ENCODE assay signal across 9 cellular contexts in the genomic region with DNA sequence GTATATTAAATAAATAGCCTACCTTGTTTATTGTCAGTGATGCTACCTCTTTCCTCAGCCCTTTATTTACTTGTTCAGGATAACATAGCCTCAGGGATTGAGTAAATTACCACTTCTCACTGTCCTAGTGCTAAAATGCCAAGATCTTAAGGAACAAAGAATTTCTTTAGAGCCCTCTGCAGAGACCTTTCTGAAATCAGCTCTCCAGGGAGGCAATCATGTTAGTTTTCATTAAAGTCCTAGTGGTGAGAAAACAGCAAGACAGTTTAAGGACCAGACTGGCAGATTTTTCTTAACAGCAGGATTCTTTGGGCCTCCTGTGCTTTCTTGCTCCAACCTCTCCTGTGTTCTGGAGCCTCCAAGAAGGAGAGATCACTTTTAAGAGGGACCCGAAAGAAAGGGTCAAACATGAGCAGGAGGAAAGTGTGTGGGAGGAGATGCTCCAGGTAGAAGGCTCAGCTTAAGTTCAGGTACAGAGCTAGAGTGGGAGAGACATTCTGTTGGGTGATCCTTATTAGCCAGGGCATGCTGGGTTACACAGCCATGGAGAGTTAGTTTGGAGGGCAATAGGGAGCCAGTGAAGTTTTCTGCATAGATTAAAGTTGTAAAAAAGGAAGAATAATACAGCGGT. TPM values are rescaled to one million over a fixed set of nuclear protein-coding genes. Genes with fewer than 3 reads are reported as not detected.
DNase-seq lines count a peak whose midpoint lies in the region; ATAC-seq and TF ChIP-seq lines count a peak whose summit lies in the region.
"Had no signal": no experiment of that assay in that cellular context is flagged by ENCODE, and none has a peak within 500 bp of the region (broad histone marks: within the 10 kb centered on the region; RNA-seq: fewer than 3 reads in every experiment).

No MANE protein-coding gene starts in this region.

- 70 to 75% methylated on average over 2 of the region's 2 CpGs for WGBS in tibial nerve, 2 donors

- H3K27ac ChIP-seq in cardiac muscle cell = no peak overlapping the region
- H3K27ac ChIP-seq in tibial nerve = peak overlapping the region in 3 of 4 donors; percentile 17 to 93 (median 90)

- TF ChIP-seq CTCF in cardiac muscle cell (IDR thresholded peaks at IDR 0.05; ENCODE audit: low read depth, low read length) (peak; percentile 27), tibial nerve (IDR thresholded peaks at IDR 0.05) (peak in 3 of 5 experiments; percentile 7 to 36 (median 23)), CD14-positive monocyte (IDR thresholded peaks at IDR 0.05) (no peak)

- no peaks in the 10 kb centered on the region for H3K4me1 ChIP-seq in cardiac muscle cell (ENCODE audit: low read depth)
- peaks cover 0 to 62% (median 22%) of the 10 kb centered on the region in 4 donors for H3K4me1 ChIP-seq in tibial nerve

- H3K27me3 ChIP-seq in cardiac muscle cell = peaks cover 5% of the 10 kb centered on the region
- H3K27me3 ChIP-seq in tibial nerve = no peaks in the 10 kb centered on the region

- H3K9me3 Mint-ChIP-seq in CD14-positive monocyte = peaks cover 0 to 11% (median 3%) of the 10 kb centered on the region in 7 donors

- DNase-seq in cardiac muscle cell (ENCODE audit: low read depth in 1 of 2, low spot score in 1 of 2) (peak in 1 of 2 donors; percentile 45), cardiac septum (ENCODE audit: low spot score) (no peak), glomerular visceral epithelial cell (ENCODE audit: extremely low spot score) (peak; percentile 29), tibial nerve (ENCODE audit: low spot score in 2 of 2) (no peak), CD14-positive monocyte (ENCODE audit: low spot score) (no peak)
- DNase-seq: COR-L47 had no signal

- peak overlapping the region in 1 of 2 donors; percentile 79 for H3K4me3 Mint-ChIP-seq in CD14-positive monocyte

- no peak for TF ChIP-seq EP300 in tibial nerve (IDR thresholded peaks at IDR 0.05)

- H3K4me1 Mint-ChIP-seq in CD14-positive monocyte = peaks cover 3% of the 10 kb centered on the region

- peaks cover 51 to 56% (median 53%) of the 10 kb centered on the region in 3 donors for H3K27me3 Mint-ChIP-seq in CD14-positive monocyte (ENCODE audit: low read depth in 3 of 3)

- no peaks in the 10 kb centered on the region for H3K36me3 ChIP-seq in cardiac muscle cell
- no peaks in the 10 kb centered on the region for H3K36me3 ChIP-seq in tibial nerve

- TF ChIP-seq POLR2A in tibial nerve (IDR thresholded peaks at IDR 0.05) (no peak), GM18505 (IDR thresholded peaks at IDR 0.05; ENCODE audit: borderline replicate concordance, extremely low read depth, insufficient read depth, insufficient read length) (no peak)

- peak; percentile 42 for ATAC-seq in SK-N-SH treated with all-trans-retinoic acid at 6 μM for 48 hours
- ATAC-seq in HG03095 (IDR thresholded peaks at IDR 0.05; ENCODE audit: unreplicated experiment) = no peak
- ATAC-seq in GM18505 (IDR thresholded peaks at IDR 0.05; ENCODE audit: unreplicated experiment) = no peak

- H3K4me3 ChIP-seq in cardiac muscle cell (no peak overlapping the region), tibial nerve (no peak overlapping the region)

- H3K27ac Mint-ChIP-seq in CD14-positive monocyte = no peak overlapping the region

- H3K36me3 Mint-ChIP-seq in CD14-positive monocyte = no peaks in the 10 kb centered on the region

- intact Hi-C loops in cardiac septum (cut with DNase I) (loop anchor here (2.0 to 10.0 kb wide), 2 partner anchors 46 to 282 kb away; no protein-coding TSS in a partner anchor), CD14-positive monocyte (cut with micrococcal nuclease) (no loop called here)

- H3K9me3 ChIP-seq in cardiac muscle cell (ENCODE audit: low read depth) (no peaks in the 10 kb centered on the region), tibial nerve (no peaks in the 10 kb centered on the region)

TF ChIP-seq in SK-N-SH treated with all-trans-retinoic acid at 6 μM for 48 hours, 23 proteins besides CTCF, POLR2A, EP300 and RAD21:
- TF ChIP-seq ISL1 (CRISPR knock-in tag; IDR thresholded peaks at IDR 0.05) (no peak), BACH2 (CRISPR knock-in tag; IDR thresholded peaks at IDR 0.05; ENCODE audit: borderline replicate concordance) (no peak), CSDC2 (CRISPR knock-in tag; IDR thresholded peaks at IDR 0.05) (no peak), RARB (CRISPR knock-in tag; IDR thresholded peaks at IDR 0.05) (no peak), ZNF8 (CRISPR knock-in tag; IDR thresholded peaks at IDR 0.05) (no peak), ZFP3 (CRISPR knock-in tag; IDR thresholded peaks at IDR 0.05) (no peak), PPARA (CRISPR knock-in tag; IDR thresholded peaks at IDR 0.05; ENCODE audit: borderline replicate concordance) (no peak), OSR1 (CRISPR knock-in tag; IDR thresholded peaks at IDR 0.05) (no peak), ZC3H10 (CRISPR knock-in tag; IDR thresholded peaks at IDR 0.05) (no peak), GLIS3 (CRISPR knock-in tag; IDR thresholded peaks at IDR 0.05) (no peak), ARNTL (CRISPR knock-in tag; IDR thresholded peaks at IDR 0.05; ENCODE audit: borderline replicate concordance, low read depth) (no peak), ESRRG (CRISPR knock-in tag; IDR thresholded peaks at IDR 0.05) (no peak)
- TF ChIP-seq, protein P1, sequence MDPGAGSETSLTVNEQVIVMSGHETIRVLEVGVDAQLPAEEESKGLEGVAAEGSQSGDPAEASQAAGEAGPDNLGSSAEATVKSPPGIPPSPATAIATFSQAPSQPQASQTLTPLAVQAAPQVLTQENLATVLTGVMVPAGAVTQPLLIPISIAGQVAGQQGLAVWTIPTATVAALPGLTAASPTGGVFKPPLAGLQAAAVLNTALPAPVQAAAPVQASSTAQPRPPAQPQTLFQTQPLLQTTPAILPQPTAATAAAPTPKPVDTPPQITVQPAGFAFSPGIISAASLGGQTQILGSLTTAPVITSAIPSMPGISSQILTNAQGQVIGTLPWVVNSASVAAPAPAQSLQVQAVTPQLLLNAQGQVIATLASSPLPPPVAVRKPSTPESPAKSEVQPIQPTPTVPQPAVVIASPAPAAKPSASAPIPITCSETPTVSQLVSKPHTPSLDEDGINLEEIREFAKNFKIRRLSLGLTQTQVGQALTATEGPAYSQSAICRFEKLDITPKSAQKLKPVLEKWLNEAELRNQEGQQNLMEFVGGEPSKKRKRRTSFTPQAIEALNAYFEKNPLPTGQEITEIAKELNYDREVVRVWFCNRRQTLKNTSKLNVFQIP (CRISPR knock-in tag; IDR thresholded peaks at IDR 0.05; ENCODE audit: borderline replicate concordance, low read depth) = no peak
- TF ChIP-seq, protein P2, sequence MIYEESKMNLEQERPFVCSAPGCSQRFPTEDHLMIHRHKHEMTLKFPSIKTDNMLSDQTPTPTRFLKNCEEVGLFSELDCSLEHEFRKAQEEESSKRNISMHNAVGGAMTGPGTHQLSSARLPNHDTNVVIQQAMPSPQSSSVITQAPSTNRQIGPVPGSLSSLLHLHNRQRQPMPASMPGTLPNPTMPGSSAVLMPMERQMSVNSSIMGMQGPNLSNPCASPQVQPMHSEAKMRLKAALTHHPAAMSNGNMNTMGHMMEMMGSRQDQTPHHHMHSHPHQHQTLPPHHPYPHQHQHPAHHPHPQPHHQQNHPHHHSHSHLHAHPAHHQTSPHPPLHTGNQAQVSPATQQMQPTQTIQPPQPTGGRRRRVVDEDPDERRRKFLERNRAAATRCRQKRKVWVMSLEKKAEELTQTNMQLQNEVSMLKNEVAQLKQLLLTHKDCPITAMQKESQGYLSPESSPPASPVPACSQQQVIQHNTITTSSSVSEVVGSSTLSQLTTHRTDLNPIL (CRISPR knock-in tag; IDR thresholded peaks at IDR 0.05; ENCODE audit: low read depth) = no peak
- TF ChIP-seq, protein P3, sequence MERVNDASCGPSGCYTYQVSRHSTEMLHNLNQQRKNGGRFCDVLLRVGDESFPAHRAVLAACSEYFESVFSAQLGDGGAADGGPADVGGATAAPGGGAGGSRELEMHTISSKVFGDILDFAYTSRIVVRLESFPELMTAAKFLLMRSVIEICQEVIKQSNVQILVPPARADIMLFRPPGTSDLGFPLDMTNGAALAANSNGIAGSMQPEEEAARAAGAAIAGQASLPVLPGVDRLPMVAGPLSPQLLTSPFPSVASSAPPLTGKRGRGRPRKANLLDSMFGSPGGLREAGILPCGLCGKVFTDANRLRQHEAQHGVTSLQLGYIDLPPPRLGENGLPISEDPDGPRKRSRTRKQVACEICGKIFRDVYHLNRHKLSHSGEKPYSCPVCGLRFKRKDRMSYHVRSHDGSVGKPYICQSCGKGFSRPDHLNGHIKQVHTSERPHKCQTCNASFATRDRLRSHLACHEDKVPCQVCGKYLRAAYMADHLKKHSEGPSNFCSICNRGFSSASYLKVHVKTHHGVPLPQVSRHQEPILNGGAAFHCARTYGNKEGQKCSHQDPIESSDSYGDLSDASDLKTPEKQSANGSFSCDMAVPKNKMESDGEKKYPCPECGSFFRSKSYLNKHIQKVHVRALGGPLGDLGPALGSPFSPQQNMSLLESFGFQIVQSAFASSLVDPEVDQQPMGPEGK (CRISPR knock-in tag; IDR thresholded peaks at IDR 0.05; ENCODE audit: borderline replicate concordance) = no peak

RNA-seq across cellular contexts. Expression of a gene that starts 1.2 kb away (rescaled TPM):
- 0.99 and 1.9 TPM in 2 replicates for total RNA-seq in cardiac muscle cell
- 1.6 and 3.0 TPM in 2 replicates for polyA plus RNA-seq in cardiac muscle cell
- 51.5 TPM for total RNA-seq in cardiac septum
- 10 to 100 TPM; 16.3 to 30.6 (median 22.7) TPM for total RNA-seq in tibial nerve
- polyA plus RNA-seq in CD14-positive monocyte = under 1 TPM; 0.02 TPM
